Comparison of ENCODE assay signal across 1 cellular context in genomic region chr20:34377072-34377847, GRCh38.
TF ChIP-seq lines count a peak whose summit lies in the region.

No MANE protein-coding gene starts in this region.

TF ChIP-seq in GM12878, 131 proteins besides CTCF, POLR2A, EP300 and RAD21 (continued from another document and continues in another):
- no peak for TF ChIP-seq STAT3 (IDR thresholded peaks at IDR 0.05; ENCODE audit: low read depth, low read length)
- TF ChIP-seq IRF4 (IDR thresholded peaks at IDR 0.05; ENCODE audit: low read depth, low read length), result peak; percentile 82
- no peak for TF ChIP-seq SIN3A (IDR thresholded peaks at IDR 0.05; ENCODE audit: low read depth, low read length)
- no peak for TF ChIP-seq CBX3 (IDR thresholded peaks at IDR 0.05; ENCODE audit: borderline replicate concordance, low read depth)
- TF ChIP-seq WRNIP1 (IDR thresholded peaks at IDR 0.05; ENCODE audit: borderline replicate concordance, low read depth, low read length), result no peak
- no peak for TF ChIP-seq POLR2AphosphoS2 (IDR thresholded peaks at IDR 0.05; ENCODE audit: low read depth, low read length)
- TF ChIP-seq SMARCA5 (IDR thresholded peaks at IDR 0.05), result no peak
- TF ChIP-seq SMC3 (IDR thresholded peaks at IDR 0.05; ENCODE audit: borderline replicate concordance, low read length), result no peak
- no peak for TF ChIP-seq RB1 (IDR thresholded peaks at IDR 0.05; ENCODE audit: borderline replicate concordance)
- peak; percentile 63; the same call in 1 of the 2 replicates for TF ChIP-seq ZBED1 (IDR thresholded peaks at IDR 0.05; ENCODE audit: borderline replicate concordance)
- TF ChIP-seq ZNF592 (IDR thresholded peaks at IDR 0.05), result no peak
- no peak for TF ChIP-seq LARP7 (IDR thresholded peaks at IDR 0.05)
- TF ChIP-seq RELA (IDR thresholded peaks at IDR 0.05; ENCODE audit: borderline replicate concordance, partially characterized antibody), result no peak
- no peak for TF ChIP-seq CREB1 (IDR thresholded peaks at IDR 0.05; ENCODE audit: low read depth)
- TF ChIP-seq MXI1 (IDR thresholded peaks at IDR 0.05; ENCODE audit: low read depth, low read length), result no peak
- no peak for TF ChIP-seq BCLAF1 (IDR thresholded peaks at IDR 0.05)
- no peak for TF ChIP-seq ZNF384 (IDR thresholded peaks at IDR 0.05; ENCODE audit: borderline replicate concordance, low read depth, low read length)
- peak; percentile 39; the same call in 1 of the 2 replicates for TF ChIP-seq BACH1 (IDR thresholded peaks at IDR 0.05; ENCODE audit: borderline replicate concordance)
- TF ChIP-seq ZBTB11 (CRISPR knock-in tag; IDR thresholded peaks at IDR 0.05), result no peak
- TF ChIP-seq NFXL1 (IDR thresholded peaks at IDR 0.05; ENCODE audit: borderline replicate concordance), result no peak
- 0 out of 2 replicates have a peak, but pooled peaks have one; percentile 24 for TF ChIP-seq CREM (IDR thresholded peaks at IDR 0.05; ENCODE audit: low read depth)
- no peak for TF ChIP-seq STAT1 (conservative IDR thresholded peaks at IDR 0.05)
- TF ChIP-seq HCFC1 (IDR thresholded peaks at IDR 0.05; ENCODE audit: low read length), result no peak
- peak in 1 of 2 experiments; percentile 36; a peak in 1 of 4 replicates for TF ChIP-seq BHLHE40 (IDR thresholded peaks at IDR 0.05; ENCODE audit: borderline replicate concordance in 1 of 2, low read depth in 2 of 2, low read length in 1 of 2)
- no peak for TF ChIP-seq ESRRA (IDR thresholded peaks at IDR 0.05; ENCODE audit: low read length)
- TF ChIP-seq BCL11A (IDR thresholded peaks at IDR 0.05; ENCODE audit: low read depth, low read length), result peak; percentile 76
- TF ChIP-seq SUZ12 (IDR thresholded peaks at IDR 0.05; ENCODE audit: unreplicated experiment), result no peak
- no peak for TF ChIP-seq SUPT20H (IDR thresholded peaks at IDR 0.05; ENCODE audit: borderline replicate concordance, control insufficient read depth, low read depth, low read length)
- TF ChIP-seq TAF1 (IDR thresholded peaks at IDR 0.05; ENCODE audit: borderline replicate concordance, low read depth, low read length), result no peak
- TF ChIP-seq POU2F2 (IDR thresholded peaks at IDR 0.05; ENCODE audit: borderline replicate concordance, low read depth, low read length), result peak; percentile 72; the same call in 1 of the 3 replicates
- TF ChIP-seq RFX5 (IDR thresholded peaks at IDR 0.05; ENCODE audit: low read depth, low read length), result no peak
- peak; percentile 99 for TF ChIP-seq RUNX3 (IDR thresholded peaks at IDR 0.05; ENCODE audit: low read length)
- no peak for TF ChIP-seq SP1 (IDR thresholded peaks at IDR 0.05; ENCODE audit: low read depth, low read length)
- no peak for TF ChIP-seq USF2 (IDR thresholded peaks at IDR 0.05; ENCODE audit: borderline replicate concordance, low read depth, low read length)
- peak; percentile 38 to 81; a peak in 3 of 4 replicates for TF ChIP-seq IKZF2 (IDR thresholded peaks at IDR 0.05)
- no peak for TF ChIP-seq POLR2AphosphoS5 (IDR thresholded peaks at IDR 0.05; ENCODE audit: low read length)
- no peak for TF ChIP-seq E2F4 (IDR thresholded peaks at IDR 0.05; ENCODE audit: low read depth, low read length)
- TF ChIP-seq REST (IDR thresholded peaks at IDR 0.05; ENCODE audit: low read depth, low read length), result no peak
- no peak for TF ChIP-seq MYC (IDR thresholded peaks at IDR 0.05; ENCODE audit: insufficient read depth, insufficient read length, insufficient replicate concordance, low read length, severe bottlenecking)
- TF ChIP-seq EED (IDR thresholded peaks at IDR 0.05; ENCODE audit: low read depth), result peak; percentile 86
- peak; percentile 51; the same call in 1 of the 2 replicates for TF ChIP-seq PML (IDR thresholded peaks at IDR 0.05; ENCODE audit: low read length)
- no peak for TF ChIP-seq SMAD5 (IDR thresholded peaks at IDR 0.05; ENCODE audit: low read depth)
- TF ChIP-seq PRDM15 (CRISPR knock-in tag; IDR thresholded peaks at IDR 0.05), result no peak
